Comparison of ENCODE assay signal across 1 cellular context in genomic region chr9:114386886-114387677, GRCh38.
TF ChIP-seq lines count a peak whose summit lies in the region.

No MANE protein-coding gene starts in this region.

TF ChIP-seq in GM23338, 12 proteins besides CTCF, POLR2A, EP300 and RAD21 (continued from another document):
- TF ChIP-seq STAT1 (IDR thresholded peaks at IDR 0.05; ENCODE audit: unreplicated experiment) (no peak), ZNF331 (CRISPR knock-in tag; IDR thresholded peaks at IDR 0.05; ENCODE audit: low read depth) (no peak), REST (IDR thresholded peaks at IDR 0.05; ENCODE audit: unreplicated experiment) (no peak), EZH2 (IDR thresholded peaks at IDR 0.05; ENCODE audit: low read depth, unreplicated experiment) (no peak)
